19 cellular contexts compared by ENCODE assay signal in the genomic region with DNA sequence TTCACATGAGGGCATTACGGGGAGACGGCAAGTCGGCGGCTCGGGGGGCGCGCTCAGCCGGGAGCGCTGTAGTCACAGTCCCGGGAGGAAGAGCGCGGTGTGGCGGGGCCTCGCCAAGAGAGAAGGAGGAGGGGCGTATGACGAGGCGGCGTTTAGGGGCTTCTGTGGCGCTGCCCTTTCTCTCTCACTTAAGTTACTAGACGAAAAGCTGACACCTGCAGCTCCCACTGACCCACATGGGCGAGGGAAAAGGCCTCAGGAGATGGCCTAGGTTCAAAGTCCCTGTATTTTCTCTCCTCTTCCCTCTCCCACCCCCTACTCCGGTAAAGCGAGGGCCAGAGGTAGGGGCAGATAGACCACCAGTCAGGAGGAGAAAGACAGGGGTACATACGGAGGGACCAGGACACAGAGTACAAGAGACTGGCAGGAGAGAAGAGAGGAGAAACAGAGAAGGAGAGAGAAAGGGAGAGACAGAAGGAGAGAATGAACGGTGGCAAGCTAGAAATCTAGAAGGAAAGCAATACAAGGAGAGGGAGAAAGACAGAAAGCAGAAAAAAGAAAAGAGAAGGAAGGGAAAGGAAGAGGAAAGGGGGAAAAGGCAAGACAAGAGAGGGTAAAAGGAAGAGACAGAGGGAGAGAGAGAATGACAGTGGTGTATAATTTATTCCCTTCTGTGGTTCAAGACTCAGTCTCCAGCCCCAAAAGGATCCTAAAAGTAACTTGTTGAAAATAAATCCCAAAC. TPM values are rescaled to one million over a fixed set of nuclear protein-coding genes. Genes with fewer than 3 reads are reported as not detected.
A peak's percentile ranks its signal among the peaks of the same experiment; 100 is the strongest.
DNase-seq lines count a peak whose midpoint lies in the region; ATAC-seq and TF ChIP-seq lines count a peak whose summit lies in the region.
"Had no signal": no experiment of that assay in that cellular context is flagged by ENCODE, and none has a peak within 500 bp of the region (broad histone marks: within the 10 kb centered on the region; RNA-seq: fewer than 3 reads in every experiment).

No MANE protein-coding gene starts in this region.

- ATAC-seq in stimulated activated naive CD8-positive, alpha-beta T cell treated with anti-CD3 and anti-CD28 coated beads, Interleukin-15, amount 100 ng/mL, for 72 hours = no peak
- ATAC-seq in HG02610 (IDR thresholded peaks at IDR 0.05; ENCODE audit: unreplicated experiment) (no peak), HG03354 (IDR thresholded peaks at IDR 0.05; ENCODE audit: poor library complexity, severe bottlenecking, unreplicated experiment) (no peak), HG03039 (IDR thresholded peaks at IDR 0.05; ENCODE audit: unreplicated experiment) (no peak), GM21447 (IDR thresholded peaks at IDR 0.05; ENCODE audit: unreplicated experiment) (no peak)

- no peak for TF ChIP-seq CTCF in osteocyte (IDR thresholded peaks at IDR 0.05)

- no peaks in the 10 kb centered on the region for H3K9me3 Mint-ChIP-seq in stimulated activated naive CD8-positive, alpha-beta T cell treated with anti-CD3 and anti-CD28 coated beads, Interleukin-15, Interleukin-2, amounts not matched to agents 100 ng/mL and 50 ng/mL, for 24 hours
- no peaks in the 10 kb centered on the region for H3K9me3 Mint-ChIP-seq in stimulated activated naive CD8-positive, alpha-beta T cell treated with anti-CD3 and anti-CD28 coated beads, Interleukin-15, amount 100 ng/mL, for 72 hours
- H3K9me3 Mint-ChIP-seq in osteocyte (ENCODE audit: unreplicated experiment) = no peaks in the 10 kb centered on the region

- peak overlapping the region; percentile 7 for H3K4me3 Mint-ChIP-seq in stimulated activated naive CD8-positive, alpha-beta T cell treated with anti-CD3 and anti-CD28 coated beads, Interleukin-15, Interleukin-2, amounts not matched to agents 100 ng/mL and 50 ng/mL, for 24 hours
- H3K4me3 Mint-ChIP-seq in stimulated activated naive CD8-positive, alpha-beta T cell treated with anti-CD3 and anti-CD28 coated beads, Interleukin-15, amount 100 ng/mL, for 72 hours = no peak overlapping the region
- H3K4me3 Mint-ChIP-seq in osteocyte (ENCODE audit: unreplicated experiment) = peak overlapping the region; percentile 96

- DNase-seq in stimulated activated naive CD8-positive, alpha-beta T cell treated with anti-CD3 and anti-CD28 coated beads, Interleukin-15, amount 100 ng/mL, for 72 hours = no peak
- DNase-seq in fibroblast of gingiva (ENCODE audit: low read depth) (peak; percentile 35), osteocyte (ENCODE audit: extremely low spot score, unreplicated experiment) (no peak)
- DNase-seq: activated CD4-positive, CD25-positive, alpha-beta regulatory T cell; activated effector memory CD4-positive, alpha-beta T cell treated with Interleukin-2 at 50 U/mL for 16 hours; amniotic stem cell; cerebellar nuclear complex; EL; hypothalamus; IMR-90; NCI-H2029 treated with DMSO at 0.1 percent for 48 hours; NCI-H446 treated with DMSO at 0.1 percent for 48 hours; stimulated activated naive CD4-positive, alpha-beta T cell treated with Interleukin-2 at 50 U/mL for 16 hours had no signal

- peaks cover 49% of the 10 kb centered on the region for H3K4me1 Mint-ChIP-seq in stimulated activated naive CD8-positive, alpha-beta T cell treated with anti-CD3 and anti-CD28 coated beads, Interleukin-15, Interleukin-2, amounts not matched to agents 100 ng/mL and 50 ng/mL, for 24 hours (ENCODE audit: low read depth)
- H3K4me1 Mint-ChIP-seq in stimulated activated naive CD8-positive, alpha-beta T cell treated with anti-CD3 and anti-CD28 coated beads, Interleukin-15, amount 100 ng/mL, for 72 hours = peaks cover 72% of the 10 kb centered on the region
- H3K4me1 Mint-ChIP-seq in osteocyte (ENCODE audit: unreplicated experiment) = peaks cover 46% of the 10 kb centered on the region

- no peak overlapping the region for H3K27ac Mint-ChIP-seq in stimulated activated naive CD8-positive, alpha-beta T cell treated with anti-CD3 and anti-CD28 coated beads, Interleukin-15, Interleukin-2, amounts not matched to agents 100 ng/mL and 50 ng/mL, for 24 hours
- no peak overlapping the region for H3K27ac Mint-ChIP-seq in stimulated activated naive CD8-positive, alpha-beta T cell treated with anti-CD3 and anti-CD28 coated beads, Interleukin-15, amount 100 ng/mL, for 72 hours
- peak overlapping the region; percentile 12 for H3K27ac Mint-ChIP-seq in osteocyte (ENCODE audit: unreplicated experiment)

- H3K27me3 Mint-ChIP-seq in stimulated activated naive CD8-positive, alpha-beta T cell treated with anti-CD3 and anti-CD28 coated beads, Interleukin-15, Interleukin-2, amounts not matched to agents 100 ng/mL and 50 ng/mL, for 24 hours = peaks cover 82% of the 10 kb centered on the region
- peaks cover 100% of the 10 kb centered on the region for H3K27me3 Mint-ChIP-seq in stimulated activated naive CD8-positive, alpha-beta T cell treated with anti-CD3 and anti-CD28 coated beads, Interleukin-15, amount 100 ng/mL, for 72 hours
- H3K27me3 Mint-ChIP-seq in osteocyte (ENCODE audit: unreplicated experiment) = no peaks in the 10 kb centered on the region

- no peaks in the 10 kb centered on the region for H3K36me3 Mint-ChIP-seq in stimulated activated naive CD8-positive, alpha-beta T cell treated with anti-CD3 and anti-CD28 coated beads, Interleukin-15, Interleukin-2, amounts not matched to agents 100 ng/mL and 50 ng/mL, for 24 hours (ENCODE audit: low read depth)
- H3K36me3 Mint-ChIP-seq in osteocyte (ENCODE audit: unreplicated experiment) = peaks cover 31% of the 10 kb centered on the region

RNA-seq across cellular contexts. Expression of gene SIX2, which starts 3.8 kb away (rescaled TPM):
- total RNA-seq in osteocyte = 42.8 and 45.9 TPM in 2 replicates
- total RNA-seq: IMR-90; T-helper 1 cell treated with Interleukin-12 subunit alpha and Interleukin-12 subunit beta and Interleukin-4 antibody, amounts not matched to agents 30 ng/mL and 1 ng/mL, for 36 hours had no signal

Comparison
In these comparisons a context has a peak if more than half of its experiments do, and no peak if none do; other contexts are left out.
1. H3K4me3 Mint-ChIP-seq: peak in stimulated activated naive CD8-positive, alpha-beta T cell treated with anti-CD3 and anti-CD28 coated beads, Interleukin-15, Interleukin-2, amounts not matched to agents 100 ng/mL and 50 ng/mL, for 24 hours (single experiment) and osteocyte (single experiment); none in stimulated activated naive CD8-positive, alpha-beta T cell treated with anti-CD3 and anti-CD28 coated beads, Interleukin-15, amount 100 ng/mL, for 72 hours (0 of 2).